31 cellular contexts compared by ENCODE assay signal in genomic region chr4:185285632-185286393, GRCh38.
"Had no signal": no experiment of that assay in that cellular context is flagged by ENCODE, and none has a peak within 500 bp of the region (broad histone marks: within the 10 kb centered on the region; RNA-seq: fewer than 3 reads in every experiment).

No MANE protein-coding gene starts in this region.

- H3K4me1 ChIP-seq: breast epithelium, suprapubic skin had no signal

- H3K27ac Mint-ChIP-seq: activated CD4-positive, alpha-beta memory T cell treated with anti-CD3 and anti-CD28 coated beads, Interleukin-2, amount 10 ng/mL, durations not matched to agents 7 days and 5 days; activated CD4-positive, alpha-beta T cell treated with anti-CD3 and anti-CD28 coated beads, Interleukin-2, amount 10 ng/mL, durations not matched to agents 7 days and 5 days; activated T-cell treated with anti-CD3 and anti-CD28 coated beads, Interleukin-2, amount 50 U/mL, for 24 hours; nephron progenitor cell; progenitor cell of endocrine pancreas; stimulated activated naive B cell treated with anti-CD40 and anti-IgM and Interleukin-4, amounts not matched to agents 10 μg/mL and 1 μg/mL and 100 μg/mL, for 72 hours had no signal

- ATAC-seq: stimulated activated naive B cell treated with anti-CD40 and anti-IgM and Interleukin-4, amounts not matched to agents 10 μg/mL and 1 μg/mL and 100 μg/mL, for 72 hours had no signal

- H3K9me3 ChIP-seq: breast epithelium, left lung, neutrophil, ovary, sigmoid colon, suprapubic skin had no signal

- H3K27me3 Mint-ChIP-seq: activated CD4-positive, alpha-beta memory T cell treated with anti-CD3 and anti-CD28 coated beads, Interleukin-2, amount 10 ng/mL, durations not matched to agents 7 days and 5 days; activated CD4-positive, alpha-beta T cell treated with anti-CD3 and anti-CD28 coated beads, Interleukin-2, amount 10 ng/mL, durations not matched to agents 7 days and 5 days; activated T-cell treated with anti-CD3 and anti-CD28 coated beads, Interleukin-2, amount 50 U/mL, for 24 hours; central memory CD8-positive, alpha-beta T cell; naive B cell; progenitor cell of endocrine pancreas; stimulated activated naive B cell treated with anti-CD40 and anti-IgM and Interleukin-4, amounts not matched to agents 10 μg/mL and 1 μg/mL and 100 μg/mL, for 72 hours had no signal

- H3K27ac ChIP-seq: breast epithelium, neutrophil, ovary, sigmoid colon, suprapubic skin had no signal

- H3K9me3 Mint-ChIP-seq: activated CD4-positive, alpha-beta memory T cell treated with anti-CD3 and anti-CD28 coated beads, Interleukin-2, amount 10 ng/mL, durations not matched to agents 7 days and 5 days; activated CD4-positive, alpha-beta T cell treated with anti-CD3 and anti-CD28 coated beads, Interleukin-2, amount 10 ng/mL, durations not matched to agents 7 days and 5 days; activated T-cell treated with anti-CD3 and anti-CD28 coated beads, Interleukin-2, amount 50 U/mL, for 24 hours; central memory CD8-positive, alpha-beta T cell; naive B cell; nephron progenitor cell; stimulated activated naive B cell treated with anti-CD40 and anti-IgM and Interleukin-4, amounts not matched to agents 10 μg/mL and 1 μg/mL and 100 μg/mL, for 72 hours had no signal

- H3K4me3 ChIP-seq: breast epithelium, left lung, lung, ovary, sigmoid colon, suprapubic skin had no signal

- H3K4me1 Mint-ChIP-seq: central memory CD8-positive, alpha-beta T cell had no signal

- H3K27me3 ChIP-seq: breast epithelium, left lung, ovary, sigmoid colon, suprapubic skin had no signal

- H3K36me3 ChIP-seq: breast epithelium, neutrophil, ovary had no signal

- H3K4me3 Mint-ChIP-seq: activated CD4-positive, alpha-beta memory T cell treated with anti-CD3 and anti-CD28 coated beads, Interleukin-2, amount 10 ng/mL, durations not matched to agents 7 days and 5 days; activated CD4-positive, alpha-beta T cell treated with anti-CD3 and anti-CD28 coated beads, Interleukin-2, amount 10 ng/mL, durations not matched to agents 7 days and 5 days; activated T-cell treated with anti-CD3 and anti-CD28 coated beads, Interleukin-2, amount 50 U/mL, for 24 hours; central memory CD8-positive, alpha-beta T cell; naive B cell; nephron progenitor cell; stimulated activated naive B cell treated with anti-CD40 and anti-IgM and Interleukin-4, amounts not matched to agents 10 μg/mL and 1 μg/mL and 100 μg/mL, for 72 hours had no signal

- FAIRE-seq: colon, endometrium, frontal cortex, small intestine, urothelium cell line had no signal

- DNase-seq: activated CD4-positive, alpha-beta memory T cell treated with anti-CD3 and anti-CD28 coated beads, Interleukin-2, amount 10 ng/mL, durations not matched to agents 7 days and 5 days; activated CD4-positive, alpha-beta T cell treated with anti-CD3 and anti-CD28 coated beads for 1 hour; activated CD4-positive, alpha-beta T cell treated with anti-CD3 and anti-CD28 coated beads, Interleukin-2, amount 10 ng/mL, durations not matched to agents 7 days and 5 days; activated CD8-positive, alpha-beta memory T cell treated with anti-CD3 and anti-CD28 coated beads, Interleukin-2, amount 50 U/mL, for 48 hours; activated gamma-delta T cell; activated naive CD4-positive, alpha-beta T cell treated with anti-CD3 and anti-CD28 coated beads, Interleukin-2, amount 50 U/mL, for 16 hours; activated T-cell treated with anti-CD3 and anti-CD28 coated beads, Interleukin-2, amount 50 U/mL, for 24 hours; amniotic stem cell; effector CD8-positive, alpha-beta T cell; kidney glomerular epithelial cell; left lung; naive B cell; nephron progenitor cell; ovary; sigmoid colon; small intestine; stimulated activated CD4-positive, alpha-beta T cell treated with anti-CD3 and anti-CD28 coated beads, Interleukin-1b, Interleukin-23, amount 100 ng/mL, for 48 hours; stimulated activated CD4-positive, alpha-beta T cell treated with anti-CD3 and anti-CD28 coated beads, Interleukin-4, amount 100 ng/mL, for 4 hours; stimulated activated CD8-positive, alpha-beta memory T cell treated with anti-CD3 and anti-CD28 coated beads, Interleukin-4, amount 100 ng/mL, for 48 hours; stimulated activated naive B cell treated with anti-CD40 and anti-IgM and Interleukin-4, amounts not matched to agents 10 μg/mL and 1 μg/mL and 100 μg/mL, for 72 hours; trophoblast cell had no signal
